1 cellular context compared by ENCODE assay signal in genomic region chr16:1073566-1074378, GRCh38.
TF ChIP-seq lines count a peak whose summit lies in the region.

No MANE protein-coding gene starts in this region.

TF ChIP-seq in HepG2, 621 proteins besides CTCF, POLR2A, EP300 and RAD21 (continues in another document):
- no peak for TF ChIP-seq ELF3 (CRISPR knock-in tag; IDR thresholded peaks at IDR 0.05)
- 0 out of 2 replicates have a peak, but pooled peaks have one; percentile 24 for TF ChIP-seq ZSCAN9 (CRISPR knock-in tag; IDR thresholded peaks at IDR 0.05; ENCODE audit: borderline replicate concordance)
- peak; percentile 90 for TF ChIP-seq KDM2A (CRISPR knock-in tag; IDR thresholded peaks at IDR 0.05; ENCODE audit: borderline replicate concordance, low read depth)
- TF ChIP-seq STAT6 (CRISPR knock-in tag; IDR thresholded peaks at IDR 0.05; ENCODE audit: borderline replicate concordance) = 0 out of 2 replicates have a peak, but pooled peaks have one; percentile 26
- no peak for TF ChIP-seq RORA (CRISPR knock-in tag; IDR thresholded peaks at IDR 0.05)
- TF ChIP-seq RFXAP (CRISPR knock-in tag; IDR thresholded peaks at IDR 0.05; ENCODE audit: borderline replicate concordance) = 0 out of 2 replicates have a peak, but pooled peaks have one; percentile 22
- TF ChIP-seq TBX3 (IDR thresholded peaks at IDR 0.05; ENCODE audit: borderline replicate concordance) = no peak
- TF ChIP-seq ZNF567 (CRISPR knock-in tag; IDR thresholded peaks at IDR 0.05; ENCODE audit: borderline replicate concordance) = no peak
- TF ChIP-seq ZNF549 (CRISPR knock-in tag; IDR thresholded peaks at IDR 0.05) = no peak
- TF ChIP-seq NAIF1 (CRISPR knock-in tag; IDR thresholded peaks at IDR 0.05; ENCODE audit: borderline replicate concordance) = no peak
- peak; percentile 49; the same call in 1 of the 2 replicates for TF ChIP-seq PATZ1 (CRISPR knock-in tag; IDR thresholded peaks at IDR 0.05)
- TF ChIP-seq, protein P1, sequence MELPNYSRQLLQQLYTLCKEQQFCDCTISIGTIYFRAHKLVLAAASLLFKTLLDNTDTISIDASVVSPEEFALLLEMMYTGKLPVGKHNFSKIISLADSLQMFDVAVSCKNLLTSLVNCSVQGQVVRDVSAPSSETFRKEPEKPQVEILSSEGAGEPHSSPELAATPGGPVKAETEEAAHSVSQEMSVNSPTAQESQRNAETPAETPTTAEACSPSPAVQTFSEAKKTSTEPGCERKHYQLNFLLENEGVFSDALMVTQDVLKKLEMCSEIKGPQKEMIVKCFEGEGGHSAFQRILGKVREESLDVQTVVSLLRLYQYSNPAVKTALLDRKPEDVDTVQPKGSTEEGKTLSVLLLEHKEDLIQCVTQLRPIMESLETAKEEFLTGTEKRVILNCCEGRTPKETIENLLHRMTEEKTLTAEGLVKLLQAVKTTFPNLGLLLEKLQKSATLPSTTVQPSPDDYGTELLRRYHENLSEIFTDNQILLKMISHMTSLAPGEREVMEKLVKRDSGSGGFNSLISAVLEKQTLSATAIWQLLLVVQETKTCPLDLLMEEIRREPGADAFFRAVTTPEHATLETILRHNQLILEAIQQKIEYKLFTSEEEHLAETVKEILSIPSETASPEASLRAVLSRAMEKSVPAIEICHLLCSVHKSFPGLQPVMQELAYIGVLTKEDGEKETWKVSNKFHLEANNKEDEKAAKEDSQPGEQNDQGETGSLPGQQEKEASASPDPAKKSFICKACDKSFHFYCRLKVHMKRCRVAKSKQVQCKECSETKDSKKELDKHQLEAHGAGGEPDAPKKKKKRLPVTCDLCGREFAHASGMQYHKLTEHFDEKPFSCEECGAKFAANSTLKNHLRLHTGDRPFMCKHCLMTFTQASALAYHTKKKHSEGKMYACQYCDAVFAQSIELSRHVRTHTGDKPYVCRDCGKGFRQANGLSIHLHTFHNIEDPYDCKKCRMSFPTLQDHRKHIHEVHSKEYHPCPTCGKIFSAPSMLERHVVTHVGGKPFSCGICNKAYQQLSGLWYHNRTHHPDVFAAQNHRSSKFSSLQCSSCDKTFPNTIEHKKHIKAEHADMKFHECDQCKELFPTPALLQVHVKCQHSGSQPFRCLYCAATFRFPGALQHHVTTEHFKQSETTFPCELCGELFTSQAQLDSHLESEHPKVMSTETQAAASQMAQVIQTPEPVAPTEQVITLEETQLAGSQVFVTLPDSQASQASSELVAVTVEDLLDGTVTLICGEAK (IDR thresholded peaks at IDR 0.05) = no peak
- TF ChIP-seq, protein P1 (CRISPR knock-in tag; IDR thresholded peaks at IDR 0.05) = no peak
- TF ChIP-seq REPIN1 (CRISPR knock-in tag; IDR thresholded peaks at IDR 0.05; ENCODE audit: borderline replicate concordance, low read depth) = no peak
- no peak for TF ChIP-seq LCORL (IDR thresholded peaks at IDR 0.05)
- TF ChIP-seq LCORL (CRISPR knock-in tag; IDR thresholded peaks at IDR 0.05) = no peak
- TF ChIP-seq FOXM1 (CRISPR knock-in tag; IDR thresholded peaks at IDR 0.05) = no peak
- peak; percentile 3 for TF ChIP-seq TEAD3 (CRISPR knock-in tag; optimal IDR thresholded peaks at IDR 0.05; ENCODE audit: borderline replicate concordance)
- TF ChIP-seq FOSL2 (CRISPR knock-in tag; IDR thresholded peaks at IDR 0.05) = peak; percentile 3; the same call in 1 of the 2 replicates
- peak; percentile 90 for TF ChIP-seq AKAP8 (CRISPR knock-in tag; IDR thresholded peaks at IDR 0.05)
- TF ChIP-seq ZNF350 (CRISPR knock-in tag; IDR thresholded peaks at IDR 0.05; ENCODE audit: borderline replicate concordance, low read depth) = no peak
- TF ChIP-seq ZKSCAN8 (CRISPR knock-in tag; IDR thresholded peaks at IDR 0.05; ENCODE audit: borderline replicate concordance) = peak; percentile 53; the same call in 1 of the 2 replicates
- TF ChIP-seq, protein P2, sequence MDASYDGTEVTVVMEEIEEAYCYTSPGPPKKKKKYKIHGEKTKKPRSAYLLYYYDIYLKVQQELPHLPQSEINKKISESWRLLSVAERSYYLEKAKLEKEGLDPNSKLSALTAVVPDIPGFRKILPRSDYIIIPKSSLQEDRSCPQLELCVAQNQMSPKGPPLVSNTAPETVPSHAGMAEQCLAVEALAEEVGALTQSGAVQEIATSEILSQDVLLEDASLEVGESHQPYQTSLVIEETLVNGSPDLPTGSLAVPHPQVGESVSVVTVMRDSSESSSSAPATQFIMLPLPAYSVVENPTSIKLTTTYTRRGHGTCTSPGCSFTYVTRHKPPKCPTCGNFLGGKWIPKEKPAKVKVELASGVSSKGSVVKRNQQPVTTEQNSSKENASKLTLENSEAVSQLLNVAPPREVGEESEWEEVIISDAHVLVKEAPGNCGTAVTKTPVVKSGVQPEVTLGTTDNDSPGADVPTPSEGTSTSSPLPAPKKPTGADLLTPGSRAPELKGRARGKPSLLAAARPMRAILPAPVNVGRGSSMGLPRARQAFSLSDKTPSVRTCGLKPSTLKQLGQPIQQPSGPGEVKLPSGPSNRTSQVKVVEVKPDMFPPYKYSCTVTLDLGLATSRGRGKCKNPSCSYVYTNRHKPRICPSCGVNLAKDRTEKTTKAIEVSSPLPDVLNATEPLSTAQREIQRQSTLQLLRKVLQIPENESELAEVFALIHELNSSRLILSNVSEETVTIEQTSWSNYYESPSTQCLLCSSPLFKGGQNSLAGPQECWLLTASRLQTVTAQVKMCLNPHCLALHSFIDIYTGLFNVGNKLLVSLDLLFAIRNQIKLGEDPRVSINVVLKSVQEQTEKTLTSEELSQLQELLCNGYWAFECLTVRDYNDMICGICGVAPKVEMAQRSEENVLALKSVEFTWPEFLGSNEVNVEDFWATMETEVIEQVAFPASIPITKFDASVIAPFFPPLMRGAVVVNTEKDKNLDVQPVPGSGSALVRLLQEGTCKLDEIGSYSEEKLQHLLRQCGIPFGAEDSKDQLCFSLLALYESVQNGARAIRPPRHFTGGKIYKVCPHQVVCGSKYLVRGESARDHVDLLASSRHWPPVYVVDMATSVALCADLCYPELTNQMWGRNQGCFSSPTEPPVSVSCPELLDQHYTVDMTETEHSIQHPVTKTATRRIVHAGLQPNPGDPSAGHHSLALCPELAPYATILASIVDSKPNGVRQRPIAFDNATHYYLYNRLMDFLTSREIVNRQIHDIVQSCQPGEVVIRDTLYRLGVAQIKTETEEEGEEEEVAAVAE (CRISPR knock-in tag; IDR thresholded peaks at IDR 0.05; ENCODE audit: borderline replicate concordance) = no peak
- no peak for TF ChIP-seq NR1H2 (CRISPR knock-in tag; IDR thresholded peaks at IDR 0.05; ENCODE audit: borderline replicate concordance, low read depth)
- TF ChIP-seq E2F2 (CRISPR knock-in tag; IDR thresholded peaks at IDR 0.05; ENCODE audit: borderline replicate concordance) = 0 out of 2 replicates have a peak, but pooled peaks have one; percentile 35
- TF ChIP-seq, protein P3, sequence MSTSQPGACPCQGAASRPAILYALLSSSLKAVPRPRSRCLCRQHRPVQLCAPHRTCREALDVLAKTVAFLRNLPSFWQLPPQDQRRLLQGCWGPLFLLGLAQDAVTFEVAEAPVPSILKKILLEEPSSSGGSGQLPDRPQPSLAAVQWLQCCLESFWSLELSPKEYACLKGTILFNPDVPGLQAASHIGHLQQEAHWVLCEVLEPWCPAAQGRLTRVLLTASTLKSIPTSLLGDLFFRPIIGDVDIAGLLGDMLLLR (CRISPR knock-in tag; IDR thresholded peaks at IDR 0.05) = no peak
- TF ChIP-seq SMARCC2 (IDR thresholded peaks at IDR 0.05) = no peak
- TF ChIP-seq ATF7-NPFF (CRISPR knock-in tag; IDR thresholded peaks at IDR 0.05; ENCODE audit: low read depth) = no peak; the same call in 1 of the 2 replicates
